25 cellular contexts compared by ENCODE assay signal in the genomic region with DNA sequence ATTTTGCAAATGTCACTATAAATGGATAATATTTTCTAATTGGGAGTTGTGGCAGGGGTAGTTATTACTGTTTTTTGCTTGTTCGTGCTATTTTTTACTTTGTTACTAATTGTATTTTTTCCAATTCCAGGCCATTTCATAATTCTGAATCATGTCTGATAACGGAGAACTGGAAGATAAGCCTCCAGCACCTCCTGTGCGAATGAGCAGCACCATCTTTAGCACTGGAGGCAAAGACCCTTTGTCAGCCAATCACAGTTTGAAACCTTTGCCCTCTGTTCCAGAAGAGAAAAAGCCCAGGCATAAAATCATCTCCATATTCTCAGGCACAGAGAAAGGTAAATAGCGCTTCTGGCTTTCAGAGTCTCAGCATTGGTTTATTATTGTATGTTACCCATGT.
"Had no signal": no experiment of that assay in that cellular context is flagged by ENCODE, and none has a peak within 500 bp of the region (broad histone marks: within the 10 kb centered on the region; RNA-seq: fewer than 3 reads in every experiment).

No MANE protein-coding gene starts in this region.

- H3K9me3 ChIP-seq: esophagus muscularis mucosa, gastroesophageal sphincter, left ventricle myocardium inferior, pancreas, prostate gland, right lobe of liver, thyroid gland had no signal

- H3K4me1 ChIP-seq: pancreas, prostate gland, thyroid gland had no signal

- H3K4me3 ChIP-seq: esophagus muscularis mucosa, gastroesophageal sphincter, left ventricle myocardium inferior, lung, pancreas, prostate gland, right lobe of liver, spleen, thyroid gland had no signal

- H3K9me3 Mint-ChIP-seq: natural killer cell treated with Interleukin-12 subunit alpha and Interleukin-12 subunit beta and Interleukin-15 and Interleukin-18, amount 100 ng/mL, for 72 hours had no signal

- H3K36me3 ChIP-seq: pancreas, prostate gland had no signal

- H3K27me3 Mint-ChIP-seq: natural killer cell treated with Interleukin-12 subunit alpha and Interleukin-12 subunit beta and Interleukin-15 and Interleukin-18, amount 100 ng/mL, for 72 hours; stimulated activated naive B cell treated with anti-CD40 and anti-IgM and Interleukin-4, amounts not matched to agents 10 μg/mL and 1 μg/mL and 100 μg/mL, for 72 hours; type B pancreatic cell had no signal

- FAIRE-seq: endometrium, kidney, pancreas, urothelium cell line had no signal

- ATAC-seq: gastroesophageal sphincter; natural killer cell treated with Interleukin-12 subunit alpha and Interleukin-12 subunit beta and Interleukin-15 and Interleukin-18, amount 100 ng/mL, for 72 hours; pancreas; right lobe of liver; stimulated activated naive B cell treated with anti-CD40 and anti-IgM and Interleukin-4, amounts not matched to agents 10 μg/mL and 1 μg/mL and 100 μg/mL, for 72 hours had no signal

- H3K27ac ChIP-seq: epithelial cell of prostate, esophagus muscularis mucosa, gastroesophageal sphincter, left ventricle myocardium inferior, pancreas, prostate gland, right lobe of liver, spleen, thyroid gland had no signal

- H3K27me3 ChIP-seq: esophagus muscularis mucosa, gastroesophageal sphincter, pancreas, right lobe of liver, spleen, thyroid gland had no signal

- H3K4me3 Mint-ChIP-seq: natural killer cell treated with Interleukin-12 subunit alpha and Interleukin-12 subunit beta and Interleukin-15 and Interleukin-18, amount 100 ng/mL, for 72 hours; stimulated activated naive B cell treated with anti-CD40 and anti-IgM and Interleukin-4, amounts not matched to agents 10 μg/mL and 1 μg/mL and 100 μg/mL, for 72 hours; type B pancreatic cell had no signal

- DNase-seq: effector memory CD4-positive, alpha-beta T cell; foreskin fibroblast; kidney; left cardiac atrium; left ventricle myocardium inferior; mesenchymal stem cell; midbrain; occipital lobe; pancreas; right lobe of liver; spleen; stimulated activated CD4-positive, alpha-beta T cell treated with anti-CD3 and anti-CD28 coated beads, Interleukin-15, amount 100 ng/mL, for 24 hours; stimulated activated CD4-positive, alpha-beta T cell treated with anti-CD3 and anti-CD28 coated beads, Interleukin-1b, Interleukin-23, amount 100 ng/mL, for 48 hours; stimulated activated CD4-positive, alpha-beta T cell treated with anti-CD3 and anti-CD28 coated beads, Interleukin-4, amount 100 ng/mL, for 24 hours; stimulated activated naive B cell treated with anti-CD40 and anti-IgM and Interleukin-4, amounts not matched to agents 10 μg/mL and 1 μg/mL and 100 μg/mL, for 72 hours; thyroid gland had no signal

- H3K27ac Mint-ChIP-seq: natural killer cell treated with Interleukin-12 subunit alpha and Interleukin-12 subunit beta and Interleukin-15 and Interleukin-18, amount 100 ng/mL, for 72 hours; stimulated activated naive B cell treated with anti-CD40 and anti-IgM and Interleukin-4, amounts not matched to agents 10 μg/mL and 1 μg/mL and 100 μg/mL, for 72 hours; type B pancreatic cell had no signal
